Comparison of ENCODE assay signal across 8 cellular contexts in genomic region chr7:47536705-47537611, GRCh38. TPM values are rescaled to one million over a fixed set of nuclear protein-coding genes. Genes with fewer than 3 reads are reported as not detected.
DNase-seq lines count a peak whose midpoint lies in the region; ATAC-seq, FAIRE-seq and TF ChIP-seq lines count a peak whose summit lies in the region.

No MANE protein-coding gene starts in this region.

- peaks cover 95% of the 10 kb centered on the region for H3K79me2 ChIP-seq in PC-9 (ENCODE audit: low read depth)

- no peak overlapping the region for H2AFZ ChIP-seq in PC-9

- H3K36me3 ChIP-seq in bronchial epithelial cell (ENCODE audit: control insufficient read depth, insufficient read depth, low read length) (no peaks in the 10 kb centered on the region), PC-9 (ENCODE audit: low read depth) (peaks cover 14% of the 10 kb centered on the region; the same call in 1 of the 2 replicates)

- intact Hi-C loops in PC-9 (cut with micrococcal nuclease; ENCODE audit: unreplicated experiment), result no loop called here

- H3K27me3 ChIP-seq in bronchial epithelial cell (ENCODE audit: control insufficient read depth, insufficient read depth, low read length) (no peaks in the 10 kb centered on the region), PC-9 (ENCODE audit: insufficient read depth, low read depth) (no peaks in the 10 kb centered on the region)

- DNase-seq in H4 (ENCODE audit: low spot score) (peak; percentile 86), bronchial epithelial cell (ENCODE audit: low read depth) (peak; percentile 32), inferior parietal cortex (ENCODE audit: extremely low spot score) (peak; percentile 24), PC-9 (no peak)
- no peak for DNase-seq in stimulated activated CD4-positive, alpha-beta T cell treated with anti-CD3 and anti-CD28 coated beads, Interleukin-2, amount 100 ng/mL, for 48 hours
- DNase-seq in stimulated activated CD4-positive, alpha-beta T cell treated with anti-CD3 and anti-CD28 coated beads, Interleukin-1b, Interleukin-23, amount 100 ng/mL, for 48 hours, result no peak

- peaks cover 73% of the 10 kb centered on the region for H3K4me1 ChIP-seq in PC-9 (replicated peaks; ENCODE audit: insufficient read depth)

- H3K4me2 ChIP-seq in PC-9, result no peak overlapping the region

- no peak for FAIRE-seq in bronchial epithelial cell (lab: Jason Lieb, UNC)

- POLR2A ChIA-PET in PC-9 (lab: Charles Lee; ENCODE audit: unreplicated experiment), result no interaction called here

- TF ChIP-seq CTCF in bronchial epithelial cell (IDR thresholded peaks at IDR 0.05; ENCODE audit: insufficient read depth, low read length, severe bottlenecking) (no peak), PC-9 (conservative IDR thresholded peaks at IDR 0.05) (no peak)

- no peaks in the 10 kb centered on the region for H3K9me3 ChIP-seq in PC-9 (ENCODE audit: insufficient read depth, low read depth)

- H3K27ac ChIP-seq in skin epidermis, result peak overlapping the region in 19 of 21 experiments; percentile 12 to 86 (median 65)
- H3K27ac ChIP-seq in PC-9, result no peak overlapping the region

- BruUV-seq in PC-9 (replicated peaks; lab: Mats Ljungman, UMichigan), result no TSS peak

- ATAC-seq in GM21390 (IDR thresholded peaks at IDR 0.05; ENCODE audit: unreplicated experiment), result no peak

- H3K9me2 ChIP-seq in PC-9 (ENCODE audit: insufficient read depth), result no peaks in the 10 kb centered on the region

- H3F3A ChIP-seq in PC-9 (ENCODE audit: insufficient read depth, low read depth), result peaks cover 61% of the 10 kb centered on the region; the same call in 1 of the 2 replicates

- peaks cover 64% of the 10 kb centered on the region for H4K20me1 ChIP-seq in PC-9 (ENCODE audit: insufficient read depth)

- CTCF ChIA-PET in PC-9 (lab: Charles Lee), result no interaction called here

- H3K4me3 ChIP-seq in bronchial epithelial cell (ENCODE audit: low read depth, low read length) (peak overlapping the region; percentile 43), skin epidermis (peak overlapping the region; percentile 31 to 57 (median 41)), PC-9 (no peak overlapping the region)

RNA-seq across cellular contexts. Expression of gene TNS3, which starts 45.0 kb away (rescaled TPM):
- total RNA-seq in H4 (2014; rRNA removed; shearing (Covaris generic)), result 143 and 147 TPM in 2 replicates
- total RNA-seq in bronchial epithelial cell (1.8 and 2.6 TPM in 2 replicates), PC-9 (2021) (111 and 143 TPM in 2 replicates)

Comparison
In these comparisons a context has a peak if more than half of its experiments do, and no peak if none do; other contexts are left out.
1. DNase-seq: peak in H4 (single experiment), bronchial epithelial cell (single experiment) and inferior parietal cortex (single experiment); none in stimulated activated CD4-positive, alpha-beta T cell treated with anti-CD3 and anti-CD28 coated beads, Interleukin-2, amount 100 ng/mL, for 48 hours (0 of 2), stimulated activated CD4-positive, alpha-beta T cell treated with anti-CD3 and anti-CD28 coated beads, Interleukin-1b, Interleukin-23, amount 100 ng/mL, for 48 hours (single experiment) and PC-9 (0 of 2).
2. RNA of gene TNS3, which starts 45.0 kb away (total RNA-seq): 143 to 147 TPM in H4 and 111 to 143 TPM in PC-9; 1.8 to 2.6 TPM in bronchial epithelial cell; every median in the first group is over 10 times any median in the second.